In genomic region chr2:241269707-241270520, GRCh38 we compare ENCODE assay signal across 14 cellular contexts. TPM values are rescaled to one million over a fixed set of nuclear protein-coding genes. Genes with fewer than 3 reads are reported as not detected.
DNase-seq lines count a peak whose midpoint lies in the region; ATAC-seq and TF ChIP-seq lines count a peak whose summit lies in the region.
"Had no signal": no experiment of that assay in that cellular context is flagged by ENCODE, and none has a peak within 500 bp of the region (broad histone marks: within the 10 kb centered on the region; RNA-seq: fewer than 3 reads in every experiment).

No MANE protein-coding gene starts in this region.

- H3K27ac ChIP-seq in CD4-positive, alpha-beta T cell (ENCODE audit: low read depth, low read length): no peak overlapping the region
- H3K27ac ChIP-seq in RWPE1: peak overlapping the region; percentile 45
- no peak overlapping the region for H3K27ac ChIP-seq in parathyroid adenoma
- H3K27ac ChIP-seq: neural progenitor cell had no signal

- DNase-seq in CD4-positive, alpha-beta T cell: no peak
- DNase-seq in RWPE1 (ENCODE audit: low spot score) (no peak), fibroblast of mammary gland (ENCODE audit: low read depth) (no peak), nucleus accumbens (lab: John Stamatoyannopoulos, UW) (no peak), occipital lobe (lab: John Stamatoyannopoulos, UW) (no peak)
- DNase-seq: activated CD4-positive, alpha-beta T cell treated with anti-CD3 and anti-CD28 coated beads for 36 hours; effector CD4-positive, alpha-beta T cell; NCI-H69; stimulated activated CD4-positive, alpha-beta T cell treated with anti-CD3 and anti-CD28 coated beads, Interleukin-4, amount 100 ng/mL, for 1 hour; tibial artery had no signal

- no peaks in the 10 kb centered on the region for H3K27me3 ChIP-seq in CD4-positive, alpha-beta T cell (ENCODE audit: control insufficient read depth, insufficient read depth, low read length)
- no peaks in the 10 kb centered on the region for H3K27me3 ChIP-seq in parathyroid adenoma (ENCODE audit: control insufficient read depth, insufficient read depth, low read length)
- H3K27me3 ChIP-seq: neural progenitor cell, tibial artery had no signal

- ATAC-seq in CD4-positive, alpha-beta T cell (ENCODE audit: poor library complexity): no peak
- no peak for ATAC-seq in HG03342 (IDR thresholded peaks at IDR 0.05; ENCODE audit: unreplicated experiment)
- no peak for ATAC-seq in HG03045 (IDR thresholded peaks at IDR 0.05; ENCODE audit: unreplicated experiment)
- ATAC-seq: activated CD4-positive, alpha-beta T cell treated with anti-CD3 and anti-CD28 coated beads for 36 hours had no signal

- H3K4me3 ChIP-seq in fibroblast of mammary gland (ENCODE audit: control insufficient read depth, low read depth, low read length) (peak overlapping the region; percentile 88), parathyroid adenoma (ENCODE audit: low read depth, low read length) (no peak overlapping the region)
- H3K4me3 ChIP-seq: neural progenitor cell had no signal

- peak overlapping the region; percentile 40 for H3K4me2 ChIP-seq in parathyroid adenoma (ENCODE audit: low read length)
- H3K4me2 ChIP-seq: neural progenitor cell had no signal

- no peaks in the 10 kb centered on the region for H3K36me3 ChIP-seq in parathyroid adenoma (ENCODE audit: control insufficient read depth, insufficient read depth, low read length)
- H3K36me3 ChIP-seq: neural progenitor cell had no signal

- H2AFZ ChIP-seq in parathyroid adenoma: no peak overlapping the region
- H2AFZ ChIP-seq: neural progenitor cell had no signal

- H3K9me3 ChIP-seq in CD4-positive, alpha-beta T cell (ENCODE audit: control insufficient read depth, low read length): no peaks in the 10 kb centered on the region
- no peaks in the 10 kb centered on the region for H3K9me3 ChIP-seq in parathyroid adenoma (ENCODE audit: control insufficient read depth, low read length)
- H3K9me3 ChIP-seq: tibial artery had no signal

- no peak overlapping the region for H3K27ac Mint-ChIP-seq in CD4-positive, alpha-beta T cell
- H3K27ac Mint-ChIP-seq: neural progenitor cell had no signal

- CTCF ChIA-PET in CD4-positive, alpha-beta T cell (lab: Charles Lee): no interaction called here
- CTCF ChIA-PET in RWPE1 (lab: Yijun Ruan, JAX): interaction anchor here (0.5 kb wide), 1 partner anchor 19 kb away, joined by 3 read pairs; no protein-coding TSS in a partner anchor

- intact Hi-C loops in CD4-positive, alpha-beta T cell (cut with DNase I, micrococcal nuclease): loop anchor here in 1 of 2 experiments (5.0 kb wide), 1 partner anchor 42 kb away; no protein-coding TSS in a partner anchor

- POLR2A ChIA-PET in CD4-positive, alpha-beta T cell (lab: Charles Lee): interaction anchor here (1.3 kb wide), 1 partner anchor 45 kb away, joined by 4 read pairs; no protein-coding TSS in a partner anchor
- POLR2A ChIA-PET in RWPE1 (lab: Yijun Ruan, JAX; ENCODE audit: low non-redundant PET): no interaction called here

- TF ChIP-seq CTCF in CD4-positive, alpha-beta T cell (IDR thresholded peaks at IDR 0.05): no peak
- TF ChIP-seq CTCF in RWPE1 (conservative IDR thresholded peaks at IDR 0.05; ENCODE audit: low read depth): no peak
- TF ChIP-seq CTCF in fibroblast of mammary gland (conservative IDR thresholded peaks at IDR 0.05; ENCODE audit: control insufficient read depth, insufficient read depth, low read depth, low read length): no peak
- TF ChIP-seq CTCF in parathyroid adenoma (IDR thresholded peaks at IDR 0.05): no peak

- H3K79me2 ChIP-seq in parathyroid adenoma: peaks cover 33% of the 10 kb centered on the region

- H3K4me1 Mint-ChIP-seq in CD4-positive, alpha-beta T cell (ENCODE audit: low read depth): peaks cover 52% of the 10 kb centered on the region

- no peak overlapping the region for H3K9ac ChIP-seq in parathyroid adenoma
- H3K9ac ChIP-seq: neural progenitor cell had no signal

- no peaks in the 10 kb centered on the region for H3K9me3 Mint-ChIP-seq in CD4-positive, alpha-beta T cell

- no peaks in the 10 kb centered on the region for H3K27me3 Mint-ChIP-seq in CD4-positive, alpha-beta T cell
- H3K27me3 Mint-ChIP-seq: activated CD4-positive, alpha-beta T cell treated with anti-CD3 and anti-CD28 coated beads for 36 hours had no signal

- H3K4me3 Mint-ChIP-seq in CD4-positive, alpha-beta T cell: peak overlapping the region; percentile 96

- H3K36me3 Mint-ChIP-seq in CD4-positive, alpha-beta T cell (ENCODE audit: low read depth): peaks cover 48% of the 10 kb centered on the region

- H3K4me1 ChIP-seq in parathyroid adenoma: peaks cover 10% of the 10 kb centered on the region

RNA-seq across cellular contexts. Expression of gene HDLBP, which starts 45.6 kb away (rescaled TPM):
- 10 to 100 TPM; 82.0 to 97.9 TPM for total RNA-seq in CD4-positive, alpha-beta T cell
- total RNA-seq in occipital lobe: 138 TPM

RNA-seq across cellular contexts. Expression of gene SEPTIN2, which starts 45.8 kb away (rescaled TPM):
- 100 to 1,000 TPM; 189 to 196 TPM for total RNA-seq in CD4-positive, alpha-beta T cell
- total RNA-seq in occipital lobe: 266 TPM
